In the genomic region with DNA sequence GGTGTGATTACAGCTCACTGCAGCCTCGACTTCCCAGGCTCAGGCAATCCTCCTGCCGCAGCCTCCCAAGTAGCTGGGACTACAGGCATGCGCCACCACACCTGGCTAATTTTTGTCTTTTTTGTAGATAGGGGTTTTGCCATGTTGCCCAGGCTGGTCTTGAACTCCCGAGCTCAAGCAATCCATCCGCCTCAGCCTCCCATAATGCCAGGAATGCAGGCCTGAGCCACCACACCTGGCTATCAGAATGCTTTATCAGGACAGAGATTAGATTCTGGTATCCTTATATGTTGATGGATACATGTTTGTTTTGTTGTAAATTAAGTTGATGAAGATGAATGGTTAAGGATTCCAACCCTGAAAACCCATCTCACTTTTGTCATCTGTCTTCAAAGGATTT, we compare ENCODE assay signal across 24 cellular contexts. TPM values are rescaled to one million over a fixed set of nuclear protein-coding genes. Genes with fewer than 3 reads are reported as not detected.
"Had no signal": no experiment of that assay in that cellular context is flagged by ENCODE, and none has a peak within 500 bp of the region (broad histone marks: within the 10 kb centered on the region; RNA-seq: fewer than 3 reads in every experiment).

No MANE protein-coding gene starts in this region.

- H3K27ac ChIP-seq: stomach, suprapubic skin, testis, thoracic aorta, thyroid gland, tibial artery, tibial nerve, transverse colon, upper lobe of left lung, upper lobe of right lung, uterus, vagina had no signal

- H3K36me3 ChIP-seq: suprapubic skin, thyroid gland, uterus, vagina had no signal

- H3K4me3 ChIP-seq: stomach, suprapubic skin, testis, thoracic aorta, thyroid gland, tibial artery, tibial nerve, transverse colon, upper lobe of left lung, upper lobe of right lung, uterus, vagina had no signal

- H3K27me3 ChIP-seq: stomach, suprapubic skin, testis, thyroid gland, tibial artery, tibial nerve, transverse colon, upper lobe of left lung, upper lobe of right lung, uterus, vagina had no signal

- DNase-seq: stimulated activated CD4-positive, alpha-beta T cell treated with anti-CD3 and anti-CD28 coated beads, Interleukin-2, amount 100 ng/mL, for 48 hours; stimulated activated CD4-positive, alpha-beta T cell treated with anti-CD3 and anti-CD28 coated beads, Interleukin-4, amount 100 ng/mL, for 1 hour; stimulated activated CD4-positive, alpha-beta T cell treated with anti-CD3 and anti-CD28 coated beads, Interleukin-4, amount 100 ng/mL, for 24 hours; stimulated activated CD4-positive, alpha-beta T cell treated with anti-CD3 and anti-CD28 coated beads, Interleukin-4, amount 100 ng/mL, for 4 hours; stimulated activated CD8-positive, alpha-beta memory T cell treated with anti-CD3 and anti-CD28 coated beads, Interleukin-4, amount 100 ng/mL, for 48 hours; stimulated activated naive B cell treated with anti-CD40 and anti-IgM and Interleukin-4, amounts not matched to agents 10 μg/mL and 1 μg/mL and 100 μg/mL, for 72 hours; stimulated activated naive CD4-positive, alpha-beta T cell; stimulated activated naive CD4-positive, alpha-beta T cell treated with Interleukin-2 at 50 U/mL for 16 hours; stimulated activated naive CD8-positive, alpha-beta T cell treated with anti-CD3 and anti-CD28 coated beads, Interleukin-15, amount 100 ng/mL, for 72 hours; stimulated activated naive CD8-positive, alpha-beta T cell treated with anti-CD3 and anti-CD28 coated beads, Interleukin-15, Interleukin-2, amounts not matched to agents 100 U/mL and 50 U/mL, for 24 hours; stomach; substantia nigra; testis; thyroid gland; tibial artery; transverse colon; upper lobe of left lung; upper lobe of right lung; uterus had no signal

- H3K4me1 ChIP-seq: stomach, suprapubic skin, testis, thyroid gland, tibial artery, tibial nerve, upper lobe of left lung, upper lobe of right lung, uterus, vagina had no signal

- H3K9me3 ChIP-seq: stomach, suprapubic skin, testis, thoracic aorta, thyroid gland, tibial artery, tibial nerve, transverse colon, upper lobe of left lung, upper lobe of right lung, uterus, vagina had no signal

RNA-seq across cellular contexts. Expression of a gene that starts 24.2 kb away (rescaled TPM):
- polyA plus RNA-seq: stomach, urinary bladder had no signal

RNA-seq across cellular contexts. Expression of a gene that starts 48.5 kb away (rescaled TPM):
- polyA plus RNA-seq: stomach, urinary bladder had no signal

RNA-seq across cellular contexts. Expression of a gene that starts 52.9 kb away (rescaled TPM):
- polyA plus RNA-seq: stomach, urinary bladder had no signal
